9 cellular contexts compared by ENCODE assay signal in genomic region chr3:72887378-72887722, GRCh38. TPM values are rescaled to one million over a fixed set of nuclear protein-coding genes. Genes with fewer than 3 reads are reported as not detected.
A peak's percentile ranks its signal among the peaks of the same experiment; 100 is the strongest.
DNase-seq lines count a peak whose midpoint lies in the region; ATAC-seq, FAIRE-seq and TF ChIP-seq lines count a peak whose summit lies in the region.
"Had no signal": no experiment of that assay in that cellular context is flagged by ENCODE, and none has a peak within 500 bp of the region (broad histone marks: within the 10 kb centered on the region; RNA-seq: fewer than 3 reads in every experiment).

No MANE protein-coding gene starts in this region.

- no peak for ATAC-seq in activated T-cell treated with anti-CD3 and anti-CD28 coated beads, Interleukin-2, amount 50 U/mL, for 72 hours (replicated peaks in 1 of 2)
- no peak for ATAC-seq in right lobe of liver
- ATAC-seq in HG03280 (IDR thresholded peaks at IDR 0.05; ENCODE audit: unreplicated experiment) = no peak

- H3K9me3 ChIP-seq in astrocyte (ENCODE audit: insufficient read depth, low read depth, low read length) = no peaks in the 10 kb centered on the region
- H3K9me3 ChIP-seq in right lobe of liver = no peaks in the 10 kb centered on the region

- H3K79me2 ChIP-seq in astrocyte (ENCODE audit: insufficient read depth, low read length) = peaks cover 8% of the 10 kb centered on the region

- H2AFZ ChIP-seq in astrocyte (ENCODE audit: low read depth, low read length) = peak overlapping the region; percentile 86

- TF ChIP-seq POLR2A in right lobe of liver (IDR thresholded peaks at IDR 0.05) = no peak

- H3K36me3 ChIP-seq in astrocyte (ENCODE audit: insufficient read depth, low read length) = no peaks in the 10 kb centered on the region
- H3K36me3 ChIP-seq in right lobe of liver = no peaks in the 10 kb centered on the region

- H3K4me3 ChIP-seq in astrocyte (ENCODE audit: insufficient read depth, low read depth, low read length) = peak overlapping the region; percentile 83
- H3K4me3 ChIP-seq in right lobe of liver = peak overlapping the region in 2 of 3 donors; percentile 20 to 40

- H3K36me3 Mint-ChIP-seq in activated T-cell treated with anti-CD3 and anti-CD28 coated beads, Interleukin-2, amount 50 U/mL, for 72 hours (ENCODE audit: insufficient read depth in 2 of 2) = peaks cover 0 to 7% of the 10 kb centered on the region in 2 donors
- H3K36me3 Mint-ChIP-seq in astrocyte (ENCODE audit: low read depth, unreplicated experiment) (no peaks in the 10 kb centered on the region), type B pancreatic cell (no peaks in the 10 kb centered on the region)

- 6% methylated on average over 6 of the region's 6 CpGs for WGBS in right lobe of liver (ENCODE audit: insufficient coverage, low coverage, low lambda C conversion rate, missing lambda C conversion rate)

- intact Hi-C loops in right lobe of liver (cut with DNase I) = no loop called here

- H3K27ac ChIP-seq in astrocyte (ENCODE audit: low read depth, low read length) = peak overlapping the region; percentile 46
- H3K27ac ChIP-seq in right lobe of liver = no peak overlapping the region

- H3K4me1 ChIP-seq in astrocyte (ENCODE audit: insufficient read depth, low read length) (peaks cover 46% of the 10 kb centered on the region), right lobe of liver (peaks cover 0 to 4% (median 2%) of the 10 kb centered on the region in 4 donors)

- H3K27me3 Mint-ChIP-seq in activated T-cell treated with anti-CD3 and anti-CD28 coated beads, Interleukin-2, amount 50 U/mL, for 72 hours (ENCODE audit: low read depth) = peaks cover 75% of the 10 kb centered on the region
- H3K27me3 Mint-ChIP-seq in astrocyte (ENCODE audit: low read depth, unreplicated experiment) = peaks cover 1% of the 10 kb centered on the region
- H3K27me3 Mint-ChIP-seq in type B pancreatic cell = peaks cover 15% of the 10 kb centered on the region

- no peaks in the 10 kb centered on the region for H3K27me3 ChIP-seq in astrocyte (ENCODE audit: insufficient read depth, low read length)
- H3K27me3 ChIP-seq in right lobe of liver = peaks cover 0 to 10% of the 10 kb centered on the region in 2 donors

- H3K4me1 Mint-ChIP-seq in activated T-cell treated with anti-CD3 and anti-CD28 coated beads, Interleukin-2, amount 50 U/mL, for 72 hours (ENCODE audit: low read depth) = peaks cover 19% of the 10 kb centered on the region
- H3K4me1 Mint-ChIP-seq in astrocyte (ENCODE audit: low read depth, unreplicated experiment) (peaks cover 29% of the 10 kb centered on the region), type B pancreatic cell (ENCODE audit: unreplicated experiment) (peaks cover 41% of the 10 kb centered on the region)

- H3K27ac Mint-ChIP-seq in activated T-cell treated with anti-CD3 and anti-CD28 coated beads, Interleukin-2, amount 50 U/mL, for 72 hours = no peak overlapping the region
- H3K27ac Mint-ChIP-seq in astrocyte (ENCODE audit: unreplicated experiment) = peak overlapping the region; percentile 41
- peak overlapping the region; percentile 0 for H3K27ac Mint-ChIP-seq in type B pancreatic cell

- H3K4me2 ChIP-seq in astrocyte (ENCODE audit: low read length) = peak overlapping the region; percentile 100

- H3K4me3 Mint-ChIP-seq in activated T-cell treated with anti-CD3 and anti-CD28 coated beads, Interleukin-2, amount 50 U/mL, for 72 hours = peak overlapping the region; percentile 84 to 88
- H3K4me3 Mint-ChIP-seq in astrocyte (ENCODE audit: unreplicated experiment) (peak overlapping the region; percentile 95), type B pancreatic cell (peak overlapping the region; percentile 88)

- no peak for DNase-seq in activated T-cell treated with anti-CD3 and anti-CD28 coated beads, Interleukin-2, amount 50 U/mL, for 72 hours
- DNase-seq in activated T-cell treated with anti-CD3 and anti-CD28 coated beads, Interleukin-2, amount 50 U/mL, for 48 hours = no peak
- DNase-seq in astrocyte (ENCODE audit: low read depth) = no peak
- DNase-seq in right lobe of liver = no peak
- DNase-seq in type B pancreatic cell (ENCODE audit: extremely low spot score, unreplicated experiment) = no peak
- DNase-seq in NCI-H345 (lab: John Stamatoyannopoulos, UW) = no peak
- DNase-seq in MV-4-11 (lab: John Stamatoyannopoulos, UW) = no peak

- FAIRE-seq in astrocyte (lab: Jason Lieb, UNC) = peak; percentile 56

- H4K20me1 ChIP-seq in astrocyte (ENCODE audit: insufficient read depth, low read length) = no peaks in the 10 kb centered on the region

- peaks cover 0 to 1% of the 10 kb centered on the region in 2 donors for H3K9me3 Mint-ChIP-seq in activated T-cell treated with anti-CD3 and anti-CD28 coated beads, Interleukin-2, amount 50 U/mL, for 72 hours
- H3K9me3 Mint-ChIP-seq in astrocyte (ENCODE audit: unreplicated experiment) (peaks cover 2% of the 10 kb centered on the region), type B pancreatic cell (no peaks in the 10 kb centered on the region)

- TF ChIP-seq CTCF in astrocyte (IDR thresholded peaks at IDR 0.05; ENCODE audit: insufficient read depth, low read depth, low read length) (no peak), right lobe of liver (IDR thresholded peaks at IDR 0.05) (no peak), type B pancreatic cell (conservative IDR thresholded peaks at IDR 0.05) (no peak)

- peak overlapping the region; percentile 81 for H3K9ac ChIP-seq in astrocyte (ENCODE audit: low read length)

RNA-seq across cellular contexts. Expression of gene GXYLT2, which starts 0.5 kb away (rescaled TPM):
- under 1 TPM; 0.23 to 0.26 TPM for total RNA-seq in activated T-cell treated with anti-CD3 and anti-CD28 coated beads, Interleukin-2, amount 50 U/mL, for 72 hours
- total RNA-seq in astrocyte (62.6 and 92.0 TPM in 2 replicates), right lobe of liver (under 1 TPM in 5 of 6 experiments, not detected in 1; 0.06 to 0.69 (median 0.12) TPM), type B pancreatic cell (ENCODE audit: low replicate concordance) (6.3 and 25.8 TPM in 2 replicates)
- total RNA-seq: T-helper 2 cell treated with Interferon-gamma antibody and Interleukin-4, amounts not matched to agents 100 ng/mL and 5 ng/mL, for 36 hours had no signal

RNA-seq across cellular contexts. Expression of gene SHQ1, which starts 39.1 kb away (rescaled TPM):
- 10 to 100 TPM; 26.4 to 26.7 TPM for total RNA-seq in activated T-cell treated with anti-CD3 and anti-CD28 coated beads, Interleukin-2, amount 50 U/mL, for 72 hours
- total RNA-seq in astrocyte = 28.0 and 28.4 TPM in 2 replicates
- total RNA-seq in right lobe of liver = 1 to 10 TPM; 5.1 to 9.9 (median 7.9) TPM
- total RNA-seq in type B pancreatic cell (ENCODE audit: low replicate concordance) = 22.9 and 23.7 TPM in 2 replicates
